ENCODE assay signal across 8 cellular contexts in the genomic region with DNA sequence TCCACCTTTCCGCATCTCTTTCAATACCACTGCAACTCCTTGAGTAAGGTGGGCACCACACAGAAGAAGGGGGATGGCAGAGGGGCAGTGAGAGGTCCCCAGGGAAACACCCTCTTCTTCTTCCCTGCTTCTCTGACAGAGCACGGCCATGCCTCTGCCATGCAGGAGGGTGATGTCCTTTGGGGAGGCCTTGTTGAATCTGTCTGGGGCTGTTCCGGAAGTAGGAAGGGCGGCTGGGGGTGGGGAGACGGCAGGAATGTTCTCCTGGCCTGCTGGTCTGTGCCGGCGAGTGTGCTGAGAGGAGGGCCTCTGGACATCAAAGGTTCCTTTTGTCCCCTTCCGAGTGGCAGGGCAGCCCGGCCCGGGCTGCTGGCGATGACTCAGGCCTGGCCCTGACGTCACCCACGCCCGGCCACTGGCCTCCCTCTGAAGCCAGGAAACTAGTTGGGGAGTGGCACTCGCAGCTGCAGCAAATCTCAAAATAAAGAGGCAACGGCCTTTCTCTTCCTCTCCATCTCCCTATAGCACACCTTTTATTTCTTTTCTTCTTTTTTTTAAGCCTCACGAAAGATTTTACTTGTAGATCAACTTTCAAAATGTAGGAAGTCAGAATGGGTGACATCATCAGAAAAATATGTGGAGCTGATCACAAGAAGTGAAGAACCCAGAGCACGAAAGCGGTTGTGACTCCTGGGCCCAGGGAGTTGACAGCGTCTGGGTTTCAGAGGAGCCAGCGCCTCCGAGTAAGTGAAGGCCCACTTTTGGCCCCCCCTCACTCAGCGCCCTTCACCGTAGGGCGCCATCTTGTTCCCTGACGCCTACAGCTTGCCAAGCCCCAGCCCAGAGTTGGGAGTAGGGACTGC. TPM values are rescaled to one million over a fixed set of nuclear protein-coding genes. Genes with fewer than 3 reads are reported as not detected.
DNase-seq lines count a peak whose midpoint lies in the region; ATAC-seq and TF ChIP-seq lines count a peak whose summit lies in the region.

A gene with protein sequence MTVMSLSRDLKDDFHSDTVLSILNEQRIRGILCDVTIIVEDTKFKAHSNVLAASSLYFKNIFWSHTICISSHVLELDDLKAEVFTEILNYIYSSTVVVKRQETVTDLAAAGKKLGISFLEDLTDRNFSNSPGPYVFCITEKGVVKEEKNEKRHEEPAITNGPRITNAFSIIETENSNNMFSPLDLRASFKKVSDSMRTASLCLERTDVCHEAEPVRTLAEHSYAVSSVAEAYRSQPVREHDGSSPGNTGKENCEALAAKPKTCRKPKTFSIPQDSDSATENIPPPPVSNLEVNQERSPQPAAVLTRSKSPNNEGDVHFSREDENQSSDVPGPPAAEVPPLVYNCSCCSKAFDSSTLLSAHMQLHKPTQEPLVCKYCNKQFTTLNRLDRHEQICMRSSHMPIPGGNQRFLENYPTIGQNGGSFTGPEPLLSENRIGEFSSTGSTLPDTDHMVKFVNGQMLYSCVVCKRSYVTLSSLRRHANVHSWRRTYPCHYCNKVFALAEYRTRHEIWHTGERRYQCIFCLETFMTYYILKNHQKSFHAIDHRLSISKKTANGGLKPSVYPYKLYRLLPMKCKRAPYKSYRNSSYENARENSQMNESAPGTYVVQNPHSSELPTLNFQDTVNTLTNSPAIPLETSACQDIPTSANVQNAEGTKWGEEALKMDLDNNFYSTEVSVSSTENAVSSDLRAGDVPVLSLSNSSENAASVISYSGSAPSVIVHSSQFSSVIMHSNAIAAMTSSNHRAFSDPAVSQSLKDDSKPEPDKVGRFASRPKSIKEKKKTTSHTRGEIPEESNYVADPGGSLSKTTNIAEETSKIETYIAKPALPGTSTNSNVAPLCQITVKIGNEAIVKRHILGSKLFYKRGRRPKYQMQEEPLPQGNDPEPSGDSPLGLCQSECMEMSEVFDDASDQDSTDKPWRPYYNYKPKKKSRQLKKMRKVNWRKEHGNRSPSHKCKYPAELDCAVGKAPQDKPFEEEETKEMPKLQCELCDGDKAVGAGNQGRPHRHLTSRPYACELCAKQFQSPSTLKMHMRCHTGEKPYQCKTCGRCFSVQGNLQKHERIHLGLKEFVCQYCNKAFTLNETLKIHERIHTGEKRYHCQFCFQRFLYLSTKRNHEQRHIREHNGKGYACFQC (N-terminal part only) (plus strand): TSS at position 443 of the 863 bp plus-strand sequence. CDS start 73,885 bp downstream, outside the sequence.

- H3K9ac ChIP-seq in endocrine pancreas (ENCODE audit: control insufficient read depth, insufficient read depth, low read length), result peak within 1 kb of the TSS; percentile 60

- no peaks in the 10 kb centered on the region for H3K9me3 Mint-ChIP-seq in activated T-cell treated with anti-CD3 and anti-CD28 coated beads, Interleukin-2, amount 50 U/mL, for 72 hours
- peaks cover 2% of the 10 kb centered on the region for H3K9me3 Mint-ChIP-seq in activated T-cell treated with anti-CD3 and anti-CD28 coated beads, Interleukin-2, amount 50 U/mL, for 24 hours

- H3K27me3 Mint-ChIP-seq in activated T-cell treated with anti-CD3 and anti-CD28 coated beads, Interleukin-2, amount 50 U/mL, for 72 hours (ENCODE audit: low read depth), result no peaks in the 10 kb centered on the region
- H3K27me3 Mint-ChIP-seq in activated T-cell treated with anti-CD3 and anti-CD28 coated beads, Interleukin-2, amount 50 U/mL, for 24 hours, result no peaks in the 10 kb centered on the region

- H3K4me1 Mint-ChIP-seq in activated T-cell treated with anti-CD3 and anti-CD28 coated beads, Interleukin-2, amount 50 U/mL, for 72 hours (ENCODE audit: low read depth), result peaks cover 48% of the 10 kb centered on the region
- H3K4me1 Mint-ChIP-seq in activated T-cell treated with anti-CD3 and anti-CD28 coated beads, Interleukin-2, amount 50 U/mL, for 24 hours (ENCODE audit: low read depth), result peaks cover 44% of the 10 kb centered on the region

- peaks cover 12% of the 10 kb centered on the region for H3K36me3 ChIP-seq in SJCRH30
- no peaks in the 10 kb centered on the region for H3K36me3 ChIP-seq in endocrine pancreas (ENCODE audit: control insufficient read depth, insufficient read depth, low read length)
- no peaks in the 10 kb centered on the region for H3K36me3 ChIP-seq in lower lobe of right lung

- intact Hi-C loops in lower lobe of right lung (cut with DNase I), result loop anchor here (10.0 kb wide), 1 partner anchor 57 kb away; no protein-coding TSS in a partner anchor

- H3K36me3 Mint-ChIP-seq in activated T-cell treated with anti-CD3 and anti-CD28 coated beads, Interleukin-2, amount 50 U/mL, for 72 hours (ENCODE audit: insufficient read depth in 2 of 2), result peaks cover 0 to 2% of the 10 kb centered on the region in 2 donors
- H3K36me3 Mint-ChIP-seq in activated T-cell treated with anti-CD3 and anti-CD28 coated beads, Interleukin-2, amount 50 U/mL, for 24 hours (ENCODE audit: low read depth), result no peaks in the 10 kb centered on the region

- no peaks in the 10 kb centered on the region for H3K9me3 ChIP-seq in SJCRH30 (replicated peaks)
- no peaks in the 10 kb centered on the region for H3K9me3 ChIP-seq in endocrine pancreas (ENCODE audit: control insufficient read depth, low read length)
- no peaks in the 10 kb centered on the region for H3K9me3 ChIP-seq in lower lobe of right lung

- H3K27ac Mint-ChIP-seq in activated T-cell treated with anti-CD3 and anti-CD28 coated beads, Interleukin-2, amount 50 U/mL, for 72 hours, result peak within 1 kb of the TSS; percentile 65
- no peak within 1 kb of the TSS for H3K27ac Mint-ChIP-seq in activated T-cell treated with anti-CD3 and anti-CD28 coated beads, Interleukin-2, amount 50 U/mL, for 24 hours

- ATAC-seq in activated T-cell treated with anti-CD3 and anti-CD28 coated beads, Interleukin-2, amount 50 U/mL, for 72 hours (replicated peaks in 1 of 2), result no peak
- ATAC-seq in lower lobe of right lung (peak; percentile 96), GM21447 (IDR thresholded peaks at IDR 0.05; ENCODE audit: unreplicated experiment) (no peak)

- TF ChIP-seq CTCF in lower lobe of right lung (IDR thresholded peaks at IDR 0.05), result no peak

- peak within 1 kb of the TSS in 1 of 2 donors; percentile 48 for H3K4me3 Mint-ChIP-seq in activated T-cell treated with anti-CD3 and anti-CD28 coated beads, Interleukin-2, amount 50 U/mL, for 72 hours
- H3K4me3 Mint-ChIP-seq in activated T-cell treated with anti-CD3 and anti-CD28 coated beads, Interleukin-2, amount 50 U/mL, for 24 hours, result no peak within 1 kb of the TSS

- H3K4me3 ChIP-seq in SJCRH30, result peak within 1 kb of the TSS; percentile 56
- peak within 1 kb of the TSS; percentile 34 for H3K4me3 ChIP-seq in endocrine pancreas (ENCODE audit: control insufficient read depth, insufficient read depth, low read length)
- H3K4me3 ChIP-seq in lower lobe of right lung, result peak within 1 kb of the TSS; percentile 43

- H3K4me1 ChIP-seq in SJCRH30, result peaks cover 35% of the 10 kb centered on the region
- H3K4me1 ChIP-seq in endocrine pancreas (ENCODE audit: control insufficient read depth, insufficient read depth, low read length), result peaks cover 6% of the 10 kb centered on the region
- peaks cover 48% of the 10 kb centered on the region for H3K4me1 ChIP-seq in lower lobe of right lung

- H3K27me3 ChIP-seq in SJCRH30 (no peaks in the 10 kb centered on the region), endocrine pancreas (ENCODE audit: control insufficient read depth, insufficient read depth, low read length) (no peaks in the 10 kb centered on the region), lower lobe of right lung (ENCODE audit: low read depth) (no peaks in the 10 kb centered on the region)

- DNase-seq in activated T-cell treated with anti-CD3 and anti-CD28 coated beads, Interleukin-2, amount 50 U/mL, for 72 hours, result no peak
- no peak for DNase-seq in activated T-cell treated with anti-CD3 and anti-CD28 coated beads, Interleukin-2, amount 50 U/mL, for 48 hours
- DNase-seq in SJCRH30 (peak; percentile 97 to 98), lower lobe of right lung (peak; percentile 94), substantia nigra (lab: John Stamatoyannopoulos, UW) (peak; percentile 48 to 96 (median 89))
- DNase-seq in activated T-cell treated with anti-CD3 and anti-CD28 coated beads, Interleukin-2, amount 50 U/mL, for 24 hours, result no peak

- H3K27ac ChIP-seq in SJCRH30 (peak within 1 kb of the TSS; percentile 97), lower lobe of right lung (peak within 1 kb of the TSS; percentile 93), substantia nigra (ENCODE audit: low read depth, low read length, poor library complexity, severe bottlenecking) (peak within 1 kb of the TSS; percentile 95)

RNA-seq across cellular contexts. Expression of the gene that starts here (rescaled TPM):
- 10 to 100 TPM; 50.7 to 82.9 TPM for total RNA-seq in activated T-cell treated with anti-CD3 and anti-CD28 coated beads, Interleukin-2, amount 50 U/mL, for 72 hours
- 36.1 and 36.4 TPM in 2 replicates for total RNA-seq in SJCRH30 (2014; rRNA removed; shearing (Covaris generic))
- 89.6 TPM for total RNA-seq in lower lobe of right lung

Comparison
In these comparisons a context has a peak if more than half of its experiments do, and no peak if none do; other contexts are left out.
1. ATAC-seq: peak in lower lobe of right lung (2 of 2); none in activated T-cell treated with anti-CD3 and anti-CD28 coated beads, Interleukin-2, amount 50 U/mL, for 72 hours (0 of 2) and GM21447 (single experiment).
2. DNase-seq: peak in SJCRH30 (2 of 2), lower lobe of right lung (single experiment) and substantia nigra (49 of 49); none in activated T-cell treated with anti-CD3 and anti-CD28 coated beads, Interleukin-2, amount 50 U/mL, for 72 hours (0 of 2), activated T-cell treated with anti-CD3 and anti-CD28 coated beads, Interleukin-2, amount 50 U/mL, for 48 hours (0 of 2) and activated T-cell treated with anti-CD3 and anti-CD28 coated beads, Interleukin-2, amount 50 U/mL, for 24 hours (single experiment).
3. Peak in every context shown above with its lines, with median percentiles within 50 percentile points of each other: H3K27ac ChIP-seq and H3K4me3 ChIP-seq.